ENCODE assay signal across 8 cellular contexts in genomic region chr3:143951351-143951971, GRCh38.
DNase-seq lines count a peak whose midpoint lies in the region; ATAC-seq and TF ChIP-seq lines count a peak whose summit lies in the region.

No MANE protein-coding gene starts in this region.

- H3K9me3 ChIP-seq in WERI-Rb-1 (ENCODE audit: severe bottlenecking) = no peaks in the 10 kb centered on the region

- H3K27ac ChIP-seq in WERI-Rb-1 = no peak overlapping the region

- H3K36me3 ChIP-seq in WERI-Rb-1 = no peaks in the 10 kb centered on the region

- DNase-seq in activated CD4-positive, CD25-positive, alpha-beta regulatory T cell treated with anti-CD3 and anti-CD28 coated beads, Interleukin-2, amount 50 U/mL, for 16 hours (ENCODE audit: low read depth, low spot score) = peak; percentile 11
- DNase-seq in WERI-Rb-1 = peak; percentile 33
- peak; percentile 63 for DNase-seq in fibroblast of peridontal ligament (ENCODE audit: extremely low read depth)
- no peak for DNase-seq in retinal pigment epithelial cell (ENCODE audit: low read depth)

- H3K27me3 ChIP-seq in WERI-Rb-1 (ENCODE audit: insufficient read depth, low read depth, severe bottlenecking) = no peaks in the 10 kb centered on the region

- TF ChIP-seq CTCF in WERI-Rb-1 (IDR thresholded peaks at IDR 0.05; ENCODE audit: low read depth, low read length) (peak; percentile 43; the same call in 1 of the 2 replicates), retinal pigment epithelial cell (conservative IDR thresholded peaks at IDR 0.05; ENCODE audit: low read depth, low read length) (peak; percentile 77)

- no peak for ATAC-seq in activated CD4-positive, CD25-positive, alpha-beta regulatory T cell treated with anti-CD3 and anti-CD28 coated beads, Interleukin-2, amount 50 U/mL, for 24 hours
- ATAC-seq in GM19455 (IDR thresholded peaks at IDR 0.05; ENCODE audit: unreplicated experiment) (peak; percentile 66), HG03571 (IDR thresholded peaks at IDR 0.05; ENCODE audit: unreplicated experiment) (peak; percentile 63), GM21717 (IDR thresholded peaks at IDR 0.05; ENCODE audit: unreplicated experiment) (no peak)

- no peak overlapping the region for H3K4me3 ChIP-seq in WERI-Rb-1 (ENCODE audit: low read depth, low read length)
- H3K4me3 ChIP-seq in retinal pigment epithelial cell (ENCODE audit: low read length) = no peak overlapping the region

Comparison
In these comparisons a context has a peak if more than half of its experiments do, and no peak if none do; other contexts are left out.
1. ATAC-seq: peak in GM19455 (single experiment) and HG03571 (single experiment); none in activated CD4-positive, CD25-positive, alpha-beta regulatory T cell treated with anti-CD3 and anti-CD28 coated beads, Interleukin-2, amount 50 U/mL, for 24 hours (0 of 2) and GM21717 (single experiment).